21 cellular contexts compared by ENCODE assay signal in genomic region chrX:125198546-125198945, GRCh38.
"Had no signal": no experiment of that assay in that cellular context is flagged by ENCODE, and none has a peak within 500 bp of the region (broad histone marks: within the 10 kb centered on the region; RNA-seq: fewer than 3 reads in every experiment).

No MANE protein-coding gene starts in this region.

- ATAC-seq: activated CD4-positive, alpha-beta T cell treated with anti-CD3 and anti-CD28 coated beads for 36 hours; activated T-cell treated with anti-CD3 and anti-CD28 coated beads, Interleukin-2, amount 50 U/mL, for 72 hours; PC-3 had no signal

- DNase-seq: activated CD4-positive, alpha-beta memory T cell treated with anti-CD3 and anti-CD28 coated beads, Interleukin-2, amount 10 ng/mL, durations not matched to agents 7 days and 5 days; activated CD4-positive, alpha-beta T cell treated with anti-CD3 and anti-CD28 coated beads for 36 hours; activated CD4-positive, alpha-beta T cell treated with anti-CD3 and anti-CD28 coated beads, Interleukin-2, amount 50 U/mL, for 1 hour; activated gamma-delta T cell treated with Interleukin-2 at 50 U/mL for 16 hours; activated naive CD4-positive, alpha-beta T cell treated with anti-CD3 and anti-CD28 coated beads, Interleukin-2, amount 10 ng/mL, durations not matched to agents 7 days and 5 days; activated naive CD8-positive, alpha-beta T cell treated with anti-CD3 and anti-CD28 coated beads for 36 hours; activated T-cell treated with anti-CD3 and anti-CD28 coated beads for 4 hours; activated T-cell treated with anti-CD3 and anti-CD28 coated beads, Interleukin-2, amount 50 U/mL, for 72 hours; brain microvascular endothelial cell; Kasumi-1; NCI-H1105 treated with DMSO at 0.1 percent for 48 hours; NCI-H146; NCI-H2029; NCI-H2107; NCI-H2171 treated with DMSO at 0.1 percent for 48 hours; NCI-H226; NCI-H748 treated with DMSO at 0.1 percent for 48 hours; PC-3; SHP77 treated with DMSO at 0.1 percent for 48 hours; T-helper 1 cell; WERI-Rb-1 had no signal
